ENCODE assay signal across 23 cellular contexts in genomic region chr16:28986492-28986891, GRCh38. TPM values are rescaled to one million over a fixed set of nuclear protein-coding genes. Genes with fewer than 3 reads are reported as not detected.
DNase-seq lines count a peak whose midpoint lies in the region; ATAC-seq, FAIRE-seq and TF ChIP-seq lines count a peak whose summit lies in the region.
"Had no signal": no experiment of that assay in that cellular context is flagged by ENCODE, and none has a peak within 500 bp of the region (broad histone marks: within the 10 kb centered on the region; RNA-seq: fewer than 3 reads in every experiment).

No MANE protein-coding gene starts in this region.

- peak; percentile 45 for DNase-seq in activated CD4-positive, alpha-beta T cell treated with anti-CD3 and anti-CD28 coated beads for 36 hours
- no peak for DNase-seq in activated CD4-positive, alpha-beta T cell treated with anti-CD3 and anti-CD28 coated beads, Interleukin-2, amount 50 U/mL, for 4 hours
- no peak for DNase-seq in T-helper 17 cell
- DNase-seq in activated naive CD8-positive, alpha-beta T cell treated with anti-CD3 and anti-CD28 coated beads for 36 hours, result peak; percentile 30
- no peak for DNase-seq in HepG2 (ENCODE audit: low spot score)
- DNase-seq in retina, result no peak
- DNase-seq: activated CD4-positive, CD25-positive, alpha-beta regulatory T cell treated with anti-CD3 and anti-CD28 coated beads, Interleukin-2, amount 50 U/mL, for 72 hours; DMS53; effector CD4-positive, alpha-beta T cell; NCI-H1694; SHP77; sigmoid colon; T-helper 9 cell had no signal

- POLR2A ChIA-PET in activated CD4-positive, alpha-beta T cell treated with anti-CD3 and anti-CD28 coated beads for 36 hours (lab: Charles Lee), result interaction anchor here (0.8 to 2.0 kb wide), 3 partner anchors 9 to 34 kb away, joined by 3 to 6 read pairs (median 6); no protein-coding TSS in a partner anchor
- POLR2A ChIA-PET in HepG2 (lab: Yijun Ruan, JAX), result no interaction called here

- no peak for TF ChIP-seq RAD21 in HepG2 (CRISPR knock-in tag; IDR thresholded peaks at IDR 0.05)

- H3K4me3 Mint-ChIP-seq in activated CD4-positive, alpha-beta T cell treated with anti-CD3 and anti-CD28 coated beads for 36 hours, result peak overlapping the region; percentile 99
- H3K4me3 Mint-ChIP-seq in T-helper 17 cell, result peak overlapping the region; percentile 98
- H3K4me3 Mint-ChIP-seq in activated naive CD8-positive, alpha-beta T cell treated with anti-CD3 and anti-CD28 coated beads for 36 hours, result peak overlapping the region; percentile 100
- H3K4me3 Mint-ChIP-seq: mesothelial cell of epicardium, type B pancreatic cell had no signal

- H3K79me2 ChIP-seq in HepG2 (ENCODE audit: insufficient read depth, low read length), result no peaks in the 10 kb centered on the region

- H3K36me3 Mint-ChIP-seq in activated CD4-positive, alpha-beta T cell treated with anti-CD3 and anti-CD28 coated beads for 36 hours (ENCODE audit: low read depth), result peaks cover 88% of the 10 kb centered on the region
- H3K36me3 Mint-ChIP-seq in T-helper 17 cell (ENCODE audit: low read depth), result peaks cover 27% of the 10 kb centered on the region
- H3K36me3 Mint-ChIP-seq in activated naive CD8-positive, alpha-beta T cell treated with anti-CD3 and anti-CD28 coated beads for 36 hours, result peaks cover 82% of the 10 kb centered on the region

- FAIRE-seq in HepG2 (lab: Jason Lieb, UNC), result no peak
- FAIRE-seq: GM19239, HTR-8/SVneo, keratinocyte had no signal

- H3K9ac ChIP-seq in rectal smooth muscle tissue (ENCODE audit: low read length) (no peak overlapping the region), HepG2 (ENCODE audit: insufficient read depth, low read depth, low read length) (no peak overlapping the region)

- peaks cover 61% of the 10 kb centered on the region for H3K4me1 Mint-ChIP-seq in activated CD4-positive, alpha-beta T cell treated with anti-CD3 and anti-CD28 coated beads for 36 hours
- H3K4me1 Mint-ChIP-seq in T-helper 17 cell, result peaks cover 54% of the 10 kb centered on the region
- peaks cover 49% of the 10 kb centered on the region for H3K4me1 Mint-ChIP-seq in activated naive CD8-positive, alpha-beta T cell treated with anti-CD3 and anti-CD28 coated beads for 36 hours
- H3K4me1 Mint-ChIP-seq: mesothelial cell of epicardium had no signal

- WGBS in HepG2 (ENCODE audit: low lambda C conversion rate), result 84% methylated on average over 12 of the region's 13 CpGs

- H3K9me3 ChIP-seq in T-helper 17 cell (ENCODE audit: control insufficient read depth, low read length, poor library complexity, severe bottlenecking) (no peaks in the 10 kb centered on the region), HepG2 (ENCODE audit: low read length) (no peaks in the 10 kb centered on the region)

- no TSS peak for BruUV-seq in HepG2 (replicated peaks; lab: Mats Ljungman, UMichigan)

- H3K4me1 ChIP-seq in rectal smooth muscle tissue (ENCODE audit: control insufficient read depth, insufficient read depth, low read length) (no peaks in the 10 kb centered on the region), HepG2 (ENCODE audit: insufficient read depth, low read length) (peaks cover 6% of the 10 kb centered on the region)
- H3K4me1 ChIP-seq: sigmoid colon had no signal

- H3K27ac ChIP-seq in rectal smooth muscle tissue (ENCODE audit: low read depth, low read length), result no peak overlapping the region
- H3K27ac ChIP-seq in HepG2 (ENCODE audit: extremely low read length, insufficient read depth, low read length), result no peak overlapping the region
- H3K27ac ChIP-seq: 22Rv1, sigmoid colon had no signal

- TF ChIP-seq CTCF in HepG2 (CRISPR knock-in tag; IDR thresholded peaks at IDR 0.05), result no peak

- TF ChIP-seq POLR2A in HepG2 (IDR thresholded peaks at IDR 0.05; ENCODE audit: insufficient read depth in 1 of 2, low read depth in 2 of 2, low read length in 2 of 2), result no peak

- CTCF ChIA-PET in activated CD4-positive, alpha-beta T cell treated with anti-CD3 and anti-CD28 coated beads for 36 hours (lab: Charles Lee), result interaction anchor here (0.7 to 5.4 kb wide), 5 partner anchors 9 to 89 kb away, joined by 3 to 32 read pairs (median 5); no protein-coding TSS in a partner anchor
- CTCF ChIA-PET in HepG2 (lab: Yijun Ruan, JAX; ENCODE audit: low intra/inter-chr PET ratio, low total read pairs), result no interaction called here

- H3K27me3 ChIP-seq in rectal smooth muscle tissue (ENCODE audit: control insufficient read depth, insufficient read depth, low read length) (no peaks in the 10 kb centered on the region), HepG2 (ENCODE audit: control insufficient read depth in 1 of 2, insufficient read depth in 2 of 2, low read length in 2 of 2) (no peaks in the 10 kb centered on the region)
- H3K27me3 ChIP-seq: sigmoid colon had no signal

- intact Hi-C loops in activated CD4-positive, alpha-beta T cell treated with anti-CD3 and anti-CD28 coated beads for 36 hours (cut with DNase I, micrococcal nuclease), result loop anchor here in 1 of 2 experiments (5.0 kb wide), 1 partner anchor 86 kb away; no protein-coding TSS in a partner anchor
- intact Hi-C loops in HepG2 (cut with micrococcal nuclease; ENCODE audit: unreplicated experiment), result no loop called here

- H3K27me3 Mint-ChIP-seq in activated CD4-positive, alpha-beta T cell treated with anti-CD3 and anti-CD28 coated beads for 36 hours, result no peaks in the 10 kb centered on the region
- H3K27me3 Mint-ChIP-seq in T-helper 17 cell, result no peaks in the 10 kb centered on the region
- no peaks in the 10 kb centered on the region for H3K27me3 Mint-ChIP-seq in activated naive CD8-positive, alpha-beta T cell treated with anti-CD3 and anti-CD28 coated beads for 36 hours
- H3K27me3 Mint-ChIP-seq: type B pancreatic cell had no signal

- no peaks in the 10 kb centered on the region for H4K20me1 ChIP-seq in HepG2 (ENCODE audit: insufficient read depth, low read length)

- in situ Hi-C loops in HepG2 (cut with HindIII; ENCODE audit: extremely low pct_ligation_motif_present, low pct_unique_long_range_greater_than_20kb), result no loop called here

- no peak overlapping the region for H2AFZ ChIP-seq in HepG2 (ENCODE audit: low read length)

- H3K36me3 ChIP-seq in rectal smooth muscle tissue (ENCODE audit: control insufficient read depth, insufficient read depth, low read length) (peaks cover 13% of the 10 kb centered on the region), HepG2 (replicated peaks in 1 of 2; ENCODE audit: control insufficient read depth in 1 of 2, insufficient read depth in 2 of 2, low read length in 2 of 2) (peaks cover 15 to 36% of the 10 kb centered on the region in 2 experiments; a peak in 4 of 5 replicates)

- H3K27ac Mint-ChIP-seq in activated CD4-positive, alpha-beta T cell treated with anti-CD3 and anti-CD28 coated beads for 36 hours, result peak overlapping the region; percentile 89
- peak overlapping the region; percentile 92 for H3K27ac Mint-ChIP-seq in T-helper 17 cell
- peak overlapping the region; percentile 92 for H3K27ac Mint-ChIP-seq in activated naive CD8-positive, alpha-beta T cell treated with anti-CD3 and anti-CD28 coated beads for 36 hours
- H3K27ac Mint-ChIP-seq: mesothelial cell of epicardium, type B pancreatic cell had no signal

- no peak overlapping the region for H3K4me2 ChIP-seq in HepG2 (ENCODE audit: low read depth, low read length)

- H3K4me3 ChIP-seq in rectal smooth muscle tissue (ENCODE audit: low read length) (peak overlapping the region; percentile 18), HepG2 (replicated peaks in 1 of 3; ENCODE audit: insufficient read depth in 1 of 3, low read depth in 2 of 3, low read length in 3 of 3) (no peak overlapping the region)
- H3K4me3 ChIP-seq: sigmoid colon had no signal

- peaks cover 11% of the 10 kb centered on the region for H3K9me3 Mint-ChIP-seq in activated CD4-positive, alpha-beta T cell treated with anti-CD3 and anti-CD28 coated beads for 36 hours (ENCODE audit: low read depth)
- H3K9me3 Mint-ChIP-seq in activated naive CD8-positive, alpha-beta T cell treated with anti-CD3 and anti-CD28 coated beads for 36 hours, result peaks cover 10% of the 10 kb centered on the region

- TF ChIP-seq EP300 in HepG2 (IDR thresholded peaks at IDR 0.05; ENCODE audit: low read depth in 2 of 2, low read length in 2 of 2) (no peak), HepG2 (CRISPR knock-in tag; IDR thresholded peaks at IDR 0.05; ENCODE audit: borderline replicate concordance) (no peak)

- no peak for ATAC-seq in activated CD4-positive, alpha-beta T cell treated with anti-CD3 and anti-CD28 coated beads for 36 hours
- ATAC-seq in T-helper 17 cell (no peak), GM21619 (IDR thresholded peaks at IDR 0.05; ENCODE audit: unreplicated experiment) (no peak), HepG2 (no peak)

RNA-seq across cellular contexts. Expression of gene LAT, which starts 1.6 kb away (rescaled TPM):
- 100 to 1,000 TPM; 200 to 234 TPM for total RNA-seq in activated CD4-positive, alpha-beta T cell treated with anti-CD3 and anti-CD28 coated beads for 36 hours
- total RNA-seq in T-helper 17 cell (100 to 1,000 TPM; 191 to 193 TPM), HepG2 (2016; rRNA removed; fragmentation: Illumina TruSeq; extraction: Trizol) (0.28 and 2.0 TPM in 2 replicates)
- 100 to 1,000 TPM; 159 to 175 TPM for total RNA-seq in activated naive CD8-positive, alpha-beta T cell treated with anti-CD3 and anti-CD28 coated beads for 36 hours
- 0.71 and 1.1 TPM in 2 replicates for total RNA-seq in HepG2 (2016; cell fraction: cytosol; rRNA removed; fragmentation: Illumina TruSeq; extraction: Trizol; ENCODE audit: low read depth)
- 0.19 and 2.0 TPM in 2 replicates for total RNA-seq in HepG2 (2016; cell fraction: insoluble cytoplasmic fraction; rRNA removed; fragmentation: Illumina TruSeq; extraction: Trizol)
- 1.5 and 1.8 TPM in 2 replicates for total RNA-seq in HepG2 (2016; cell fraction: membrane; rRNA removed; fragmentation: Illumina TruSeq; extraction: Trizol)
- 2.0 and 3.6 TPM in 2 replicates for total RNA-seq in HepG2 (2016; cell fraction: nucleus; rRNA removed; fragmentation: Illumina TruSeq; extraction: Trizol)
- polyA plus RNA-seq in HepG2 (2011; rRNA removed), result 3.0 and 4.3 TPM in 2 replicates
- polyA plus RNA-seq in HepG2 (2011; cell fraction: cytosol; rRNA removed), result 1.2 and 1.3 TPM in 2 replicates
- 42.2 and 55.6 TPM in 2 replicates for polyA plus RNA-seq in HepG2 (2011; cell fraction: nucleus; rRNA removed)
- polyA plus RNA-seq in HepG2 (2012), result 2.4 and 3.0 TPM in 2 replicates
- 1.5 and 2.0 TPM in 2 replicates for polyA plus RNA-seq in HepG2 (2016; cell fraction: cytosol; fragmentation: Illumina TruSeq; extraction: Trizol; ENCODE audit: low read depth)
- 0.61 and 1.5 TPM in 2 replicates for polyA plus RNA-seq in HepG2 (2016; cell fraction: insoluble cytoplasmic fraction; fragmentation: Illumina TruSeq; extraction: Trizol; ENCODE audit: low read depth)
- polyA plus RNA-seq in HepG2 (2016; cell fraction: membrane; fragmentation: Illumina TruSeq; extraction: Trizol; ENCODE audit: low read depth), result 0.76 and 1.3 TPM in 2 replicates
- 21.1 and 21.3 TPM in 2 replicates for polyA plus RNA-seq in HepG2 (2016; cell fraction: nucleus; fragmentation: Illumina TruSeq; extraction: Trizol; ENCODE audit: insufficient read depth, low read depth)
- polyA minus RNA-seq in HepG2 (2011; rRNA and poly(A)+ RNA removed; ENCODE audit: low replicate concordance), result 0.65 and 2.3 TPM in 2 replicates
- not detected in 2 replicates for polyA minus RNA-seq in HepG2 (2011; cell fraction: cytosol; rRNA and poly(A)+ RNA removed)
- 3.9 and 4.8 TPM in 2 replicates for polyA minus RNA-seq in HepG2 (2011; cell fraction: nucleus; rRNA and poly(A)+ RNA removed)

RNA-seq across cellular contexts. Expression of gene SPNS1, which starts 11.9 kb away (rescaled TPM):
- 10 to 100 TPM; 12.7 to 14.2 TPM for total RNA-seq in activated CD4-positive, alpha-beta T cell treated with anti-CD3 and anti-CD28 coated beads for 36 hours
- 10 to 100 TPM; 24.4 to 28.1 TPM for total RNA-seq in T-helper 17 cell
- 10 to 100 TPM; 24.4 to 26.3 TPM for total RNA-seq in activated naive CD8-positive, alpha-beta T cell treated with anti-CD3 and anti-CD28 coated beads for 36 hours
- total RNA-seq in HepG2 (2016; rRNA removed; fragmentation: Illumina TruSeq; extraction: Trizol), result 18.3 and 38.8 TPM in 2 replicates
- total RNA-seq in HepG2 (2016; cell fraction: cytosol; rRNA removed; fragmentation: Illumina TruSeq; extraction: Trizol; ENCODE audit: low read depth), result 13.0 and 15.9 TPM in 2 replicates
- 17.8 and 38.0 TPM in 2 replicates for total RNA-seq in HepG2 (2016; cell fraction: insoluble cytoplasmic fraction; rRNA removed; fragmentation: Illumina TruSeq; extraction: Trizol)
- 23.6 and 31.2 TPM in 2 replicates for total RNA-seq in HepG2 (2016; cell fraction: membrane; rRNA removed; fragmentation: Illumina TruSeq; extraction: Trizol)
- total RNA-seq in HepG2 (2016; cell fraction: nucleus; rRNA removed; fragmentation: Illumina TruSeq; extraction: Trizol), result 30.5 and 35.2 TPM in 2 replicates
- polyA plus RNA-seq in HepG2 (2011; rRNA removed), result 24.3 and 25.6 TPM in 2 replicates
- 25.3 and 36.6 TPM in 2 replicates for polyA plus RNA-seq in HepG2 (2011; cell fraction: cytosol; rRNA removed)
- polyA plus RNA-seq in HepG2 (2011; cell fraction: nucleus; rRNA removed), result 80.6 and 105 TPM in 2 replicates
- polyA plus RNA-seq in HepG2 (2012), result 25.8 and 30.2 TPM in 2 replicates
- polyA plus RNA-seq in HepG2 (2016; cell fraction: cytosol; fragmentation: Illumina TruSeq; extraction: Trizol; ENCODE audit: low read depth), result 16.4 and 19.8 TPM in 2 replicates
- 25.1 and 26.7 TPM in 2 replicates for polyA plus RNA-seq in HepG2 (2016; cell fraction: insoluble cytoplasmic fraction; fragmentation: Illumina TruSeq; extraction: Trizol; ENCODE audit: low read depth)
- polyA plus RNA-seq in HepG2 (2016; cell fraction: membrane; fragmentation: Illumina TruSeq; extraction: Trizol; ENCODE audit: low read depth), result 23.9 and 29.7 TPM in 2 replicates
- 75.3 and 81.1 TPM in 2 replicates for polyA plus RNA-seq in HepG2 (2016; cell fraction: nucleus; fragmentation: Illumina TruSeq; extraction: Trizol; ENCODE audit: insufficient read depth, low read depth)
- 60.3 and 75.2 TPM in 2 replicates for polyA minus RNA-seq in HepG2 (2011; rRNA and poly(A)+ RNA removed; ENCODE audit: low replicate concordance)
- polyA minus RNA-seq in HepG2 (2011; cell fraction: cytosol; rRNA and poly(A)+ RNA removed), result 27.4 and 28.1 TPM in 2 replicates
- 11.1 and 11.8 TPM in 2 replicates for polyA minus RNA-seq in HepG2 (2011; cell fraction: nucleus; rRNA and poly(A)+ RNA removed)

RNA-seq across cellular contexts. Expression of gene NFATC2IP, which starts 35.8 kb away (rescaled TPM):
- total RNA-seq in activated CD4-positive, alpha-beta T cell treated with anti-CD3 and anti-CD28 coated beads for 36 hours, result 10 to 100 TPM; 69.2 to 72.7 TPM
- total RNA-seq in T-helper 17 cell (10 to 100 TPM; 67.7 to 70.9 TPM), HepG2 (2016; rRNA removed; fragmentation: Illumina TruSeq; extraction: Trizol) (18.2 and 32.1 TPM in 2 replicates)
- total RNA-seq in activated naive CD8-positive, alpha-beta T cell treated with anti-CD3 and anti-CD28 coated beads for 36 hours, result 10 to 100 TPM; 65.6 to 74.4 TPM
- total RNA-seq in HepG2 (2016; cell fraction: cytosol; rRNA removed; fragmentation: Illumina TruSeq; extraction: Trizol; ENCODE audit: low read depth), result 8.8 and 9.0 TPM in 2 replicates
- total RNA-seq in HepG2 (2016; cell fraction: insoluble cytoplasmic fraction; rRNA removed; fragmentation: Illumina TruSeq; extraction: Trizol), result 16.5 and 31.5 TPM in 2 replicates
- total RNA-seq in HepG2 (2016; cell fraction: membrane; rRNA removed; fragmentation: Illumina TruSeq; extraction: Trizol), result 13.0 and 14.4 TPM in 2 replicates
- total RNA-seq in HepG2 (2016; cell fraction: nucleus; rRNA removed; fragmentation: Illumina TruSeq; extraction: Trizol), result 39.2 and 44.2 TPM in 2 replicates
- polyA plus RNA-seq in HepG2 (2011; rRNA removed), result 46.6 and 48.5 TPM in 2 replicates
- polyA plus RNA-seq in HepG2 (2011; cell fraction: cytosol; rRNA removed), result 17.8 and 17.9 TPM in 2 replicates
- polyA plus RNA-seq in HepG2 (2011; cell fraction: nucleus; rRNA removed), result 95.6 and 102 TPM in 2 replicates
- polyA plus RNA-seq in HepG2 (2012), result 21.4 and 26.1 TPM in 2 replicates
- polyA plus RNA-seq in HepG2 (2016; cell fraction: cytosol; fragmentation: Illumina TruSeq; extraction: Trizol; ENCODE audit: low read depth), result 2.0 and 2.2 TPM in 2 replicates
- 17.1 and 18.6 TPM in 2 replicates for polyA plus RNA-seq in HepG2 (2016; cell fraction: insoluble cytoplasmic fraction; fragmentation: Illumina TruSeq; extraction: Trizol; ENCODE audit: low read depth)
- polyA plus RNA-seq in HepG2 (2016; cell fraction: membrane; fragmentation: Illumina TruSeq; extraction: Trizol; ENCODE audit: low read depth), result 5.0 and 5.5 TPM in 2 replicates
- 172 and 177 TPM in 2 replicates for polyA plus RNA-seq in HepG2 (2016; cell fraction: nucleus; fragmentation: Illumina TruSeq; extraction: Trizol; ENCODE audit: insufficient read depth, low read depth)
- polyA minus RNA-seq in HepG2 (2011; rRNA and poly(A)+ RNA removed; ENCODE audit: low replicate concordance), result 44.3 and 90.2 TPM in 2 replicates
- polyA minus RNA-seq in HepG2 (2011; cell fraction: cytosol; rRNA and poly(A)+ RNA removed), result 8.3 and 8.6 TPM in 2 replicates
- polyA minus RNA-seq in HepG2 (2011; cell fraction: nucleus; rRNA and poly(A)+ RNA removed), result 49.6 and 61.2 TPM in 2 replicates

RNA-seq across cellular contexts. Expression of gene CD19, which starts 54.7 kb away (rescaled TPM):
- under 1 TPM; 0.74 to 0.80 TPM for total RNA-seq in activated CD4-positive, alpha-beta T cell treated with anti-CD3 and anti-CD28 coated beads for 36 hours
- total RNA-seq in T-helper 17 cell (1 to 10 TPM in 1 of 2 donors, not detected in 1; 4.0 TPM), HepG2 (2016; rRNA removed; fragmentation: Illumina TruSeq; extraction: Trizol) (0.48 and 0.55 TPM in 2 replicates)
- 1 to 10 TPM; 2.1 to 2.6 TPM for total RNA-seq in activated naive CD8-positive, alpha-beta T cell treated with anti-CD3 and anti-CD28 coated beads for 36 hours
- total RNA-seq in HepG2 (2016; cell fraction: cytosol; rRNA removed; fragmentation: Illumina TruSeq; extraction: Trizol; ENCODE audit: low read depth), result 0.26 TPM in 1 of 2 replicates, not detected in the other
- 0.34 and 0.37 TPM in 2 replicates for total RNA-seq in HepG2 (2016; cell fraction: insoluble cytoplasmic fraction; rRNA removed; fragmentation: Illumina TruSeq; extraction: Trizol)
- 0.24 TPM in 1 of 2 replicates, not detected in the other for total RNA-seq in HepG2 (2016; cell fraction: membrane; rRNA removed; fragmentation: Illumina TruSeq; extraction: Trizol)
- not detected in 2 replicates for total RNA-seq in HepG2 (2016; cell fraction: nucleus; rRNA removed; fragmentation: Illumina TruSeq; extraction: Trizol)
- polyA plus RNA-seq in HepG2 (2011; rRNA removed), result 1.1 and 1.2 TPM in 2 replicates
- 0.92 and 2.2 TPM in 2 replicates for polyA plus RNA-seq in HepG2 (2011; cell fraction: cytosol; rRNA removed)
- polyA plus RNA-seq in HepG2 (2011; cell fraction: nucleus; rRNA removed), result 2.1 and 2.5 TPM in 2 replicates
- 1.6 and 2.5 TPM in 2 replicates for polyA plus RNA-seq in HepG2 (2012)
- polyA plus RNA-seq in HepG2 (2016; cell fraction: cytosol; fragmentation: Illumina TruSeq; extraction: Trizol; ENCODE audit: low read depth), result 0.05 and 0.07 TPM in 2 replicates
- 0.64 and 0.67 TPM in 2 replicates for polyA plus RNA-seq in HepG2 (2016; cell fraction: insoluble cytoplasmic fraction; fragmentation: Illumina TruSeq; extraction: Trizol; ENCODE audit: low read depth)
- polyA plus RNA-seq in HepG2 (2016; cell fraction: membrane; fragmentation: Illumina TruSeq; extraction: Trizol; ENCODE audit: low read depth), result 0.10 TPM in 1 of 2 replicates, not detected in the other
- polyA plus RNA-seq in HepG2 (2016; cell fraction: nucleus; fragmentation: Illumina TruSeq; extraction: Trizol; ENCODE audit: insufficient read depth, low read depth), result 0.32 and 0.45 TPM in 2 replicates
- 0.07 and 1.0 TPM in 2 replicates for polyA minus RNA-seq in HepG2 (2011; rRNA and poly(A)+ RNA removed; ENCODE audit: low replicate concordance)
- not detected in 2 replicates for polyA minus RNA-seq in HepG2 (2011; cell fraction: cytosol; rRNA and poly(A)+ RNA removed)
- polyA minus RNA-seq in HepG2 (2011; cell fraction: nucleus; rRNA and poly(A)+ RNA removed), result 0.39 and 0.75 TPM in 2 replicates
- total RNA-seq: mesothelial cell of epicardium, NCI-H460, sigmoid colon had no signal
- polyA plus RNA-seq: BJ, keratinocyte had no signal

Comparison
In these comparisons a context has a peak if more than half of its experiments do, and no peak if none do; other contexts are left out.
1. DNase-seq: peak in activated CD4-positive, alpha-beta T cell treated with anti-CD3 and anti-CD28 coated beads for 36 hours (single experiment) and activated naive CD8-positive, alpha-beta T cell treated with anti-CD3 and anti-CD28 coated beads for 36 hours (single experiment); none in activated CD4-positive, alpha-beta T cell treated with anti-CD3 and anti-CD28 coated beads, Interleukin-2, amount 50 U/mL, for 4 hours (0 of 2), T-helper 17 cell (0 of 3), HepG2 (single experiment) and retina (single experiment).
2. RNA of gene LAT, which starts 1.6 kb away (total RNA-seq): 200 to 234 TPM in activated CD4-positive, alpha-beta T cell treated with anti-CD3 and anti-CD28 coated beads for 36 hours, 191 to 193 TPM in T-helper 17 cell and 159 to 175 TPM in activated naive CD8-positive, alpha-beta T cell treated with anti-CD3 and anti-CD28 coated beads for 36 hours; 0.19 to 3.6 TPM in HepG2; every median in the first group is over 10 times any median in the second.
3. Peak in every context shown above with its lines, with median percentiles within 50 percentile points of each other: H3K27ac Mint-ChIP-seq and H3K4me3 Mint-ChIP-seq.